ENCODE assay signal across 29 cellular contexts in the genomic region with DNA sequence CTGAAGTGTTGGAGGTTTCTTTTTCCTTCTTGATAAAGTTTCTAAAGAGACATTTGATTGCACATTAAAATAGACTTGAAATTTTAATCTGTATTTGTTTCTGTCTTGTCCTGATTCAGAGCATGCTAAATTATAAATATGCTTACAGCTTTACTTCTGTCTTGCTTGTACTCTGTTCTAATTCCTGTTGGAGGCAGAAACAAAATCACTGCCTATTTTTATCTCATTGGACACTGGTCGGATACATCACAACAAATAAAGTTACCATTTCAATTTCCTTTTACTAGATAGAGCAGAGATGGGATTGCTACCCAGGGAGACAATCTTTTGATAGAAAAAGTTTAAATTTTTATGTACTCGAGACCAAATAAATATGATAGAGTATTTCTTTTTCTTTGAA.
"Had no signal": no experiment of that assay in that cellular context is flagged by ENCODE, and none has a peak within 500 bp of the region (broad histone marks: within the 10 kb centered on the region; RNA-seq: fewer than 3 reads in every experiment).

No MANE protein-coding gene starts in this region.

- H3K27ac ChIP-seq: neural progenitor cell, parathyroid adenoma, right lobe of liver, sigmoid colon, stomach, thoracic aorta, thyroid gland, tibial nerve, upper lobe of left lung, uterus had no signal

- H3K27me3 ChIP-seq: neural progenitor cell, right lobe of liver, sigmoid colon, stomach, thyroid gland, tibial nerve, upper lobe of left lung, uterus had no signal

- H3K4me1 ChIP-seq: right lobe of liver, sigmoid colon, stomach, thyroid gland, tibial nerve, upper lobe of left lung, uterus had no signal

- H3K4me3 Mint-ChIP-seq: naive B cell; natural killer cell; nephron; neural progenitor cell; stimulated activated effector memory CD8-positive, alpha-beta T cell treated with anti-CD3 and anti-CD28 coated beads, Interleukin-12 subunit alpha, Interleukin-12 subunit beta, amount 100 ng/mL, for 72 hours; stimulated activated naive B cell treated with anti-CD40 and anti-IgM and Interleukin-4, amounts not matched to agents 10 μg/mL and 1 μg/mL and 100 μg/mL, for 72 hours; stimulated activated naive CD8-positive, alpha-beta T cell treated with anti-CD3 and anti-CD28 coated beads, Interleukin-15, Interleukin-2, amounts not matched to agents 100 ng/mL and 50 ng/mL, for 24 hours had no signal

- DNase-seq: naive B cell; natural killer cell; occipital lobe; ovary; posterior cingulate gyrus; retina; right cardiac atrium; right lobe of liver; sigmoid colon; small intestine; stimulated activated CD4-positive, alpha-beta T cell treated with anti-CD3 and anti-CD28 coated beads, Interleukin-15, amount 100 ng/mL, for 24 hours; stimulated activated CD4-positive, alpha-beta T cell treated with anti-CD3 and anti-CD28 coated beads, Interleukin-2, amount 100 ng/mL, for 24 hours; stimulated activated CD4-positive, alpha-beta T cell treated with anti-CD3 and anti-CD28 coated beads, Interleukin-2, amount 100 ng/mL, for 48 hours; stimulated activated CD4-positive, alpha-beta T cell treated with anti-CD3 and anti-CD28 coated beads, Interleukin-4, amount 100 ng/mL, for 24 hours; stimulated activated naive B cell treated with anti-CD40 and anti-IgM and Interleukin-4, amounts not matched to agents 10 μg/mL and 1 μg/mL and 100 μg/mL, for 72 hours; stimulated activated naive CD4-positive, alpha-beta T cell treated with Interleukin-2 at 50 U/mL for 16 hours; stomach; thyroid gland; trophoblast cell; upper lobe of left lung; uterus had no signal

- H3K4me1 Mint-ChIP-seq: naive B cell; natural killer cell; nephron; stimulated activated naive B cell treated with anti-CD40 and anti-IgM and Interleukin-4, amounts not matched to agents 10 μg/mL and 1 μg/mL and 100 μg/mL, for 72 hours had no signal

- H3K9me3 Mint-ChIP-seq: nephron; stimulated activated effector memory CD8-positive, alpha-beta T cell treated with anti-CD3 and anti-CD28 coated beads, Interleukin-12 subunit alpha, Interleukin-12 subunit beta, amount 100 ng/mL, for 72 hours; stimulated activated naive B cell treated with anti-CD40 and anti-IgM and Interleukin-4, amounts not matched to agents 10 μg/mL and 1 μg/mL and 100 μg/mL, for 72 hours; stimulated activated naive CD8-positive, alpha-beta T cell treated with anti-CD3 and anti-CD28 coated beads, Interleukin-15, Interleukin-2, amounts not matched to agents 100 ng/mL and 50 ng/mL, for 24 hours had no signal

- H3K27me3 Mint-ChIP-seq: progenitor cell of endocrine pancreas; stimulated activated naive CD8-positive, alpha-beta T cell treated with anti-CD3 and anti-CD28 coated beads, Interleukin-15, Interleukin-2, amounts not matched to agents 100 ng/mL and 50 ng/mL, for 24 hours had no signal

- H3K36me3 ChIP-seq: neural progenitor cell, ovary, right lobe of liver, sigmoid colon, stomach, thoracic aorta, thyroid gland, tibial nerve, upper lobe of left lung, uterus had no signal

- ATAC-seq: natural killer cell; right cardiac atrium; right lobe of liver; stimulated activated effector memory CD8-positive, alpha-beta T cell treated with anti-CD3 and anti-CD28 coated beads, Interleukin-12 subunit alpha, Interleukin-12 subunit beta, amount 100 ng/mL, for 72 hours; stimulated activated naive B cell treated with anti-CD40 and anti-IgM and Interleukin-4, amounts not matched to agents 10 μg/mL and 1 μg/mL and 100 μg/mL, for 72 hours had no signal

- H3K4me3 ChIP-seq: neural progenitor cell, ovary, right lobe of liver, sigmoid colon, stomach, thoracic aorta, thyroid gland, tibial nerve, upper lobe of left lung, uterus had no signal

- H3K27ac Mint-ChIP-seq: naive B cell; natural killer cell; nephron; neural progenitor cell; progenitor cell of endocrine pancreas; stimulated activated effector memory CD8-positive, alpha-beta T cell treated with anti-CD3 and anti-CD28 coated beads, Interleukin-12 subunit alpha, Interleukin-12 subunit beta, amount 100 ng/mL, for 72 hours; stimulated activated naive B cell treated with anti-CD40 and anti-IgM and Interleukin-4, amounts not matched to agents 10 μg/mL and 1 μg/mL and 100 μg/mL, for 72 hours; stimulated activated naive CD8-positive, alpha-beta T cell treated with anti-CD3 and anti-CD28 coated beads, Interleukin-15, Interleukin-2, amounts not matched to agents 100 ng/mL and 50 ng/mL, for 24 hours had no signal

- H3K36me3 Mint-ChIP-seq: naive B cell; natural killer cell; neural progenitor cell; stimulated activated effector memory CD8-positive, alpha-beta T cell treated with anti-CD3 and anti-CD28 coated beads, Interleukin-12 subunit alpha, Interleukin-12 subunit beta, amount 100 ng/mL, for 72 hours; stimulated activated naive B cell treated with anti-CD40 and anti-IgM and Interleukin-4, amounts not matched to agents 10 μg/mL and 1 μg/mL and 100 μg/mL, for 72 hours had no signal

- H3K9me3 ChIP-seq: ovary, right lobe of liver, sigmoid colon, stomach, thoracic aorta, thyroid gland, tibial nerve, upper lobe of left lung, uterus had no signal
